Comparison of ENCODE assay signal across 20 cellular contexts in genomic region chr13:104295537-104295936, GRCh38.
"Had no signal": no experiment of that assay in that cellular context is flagged by ENCODE, and none has a peak within 500 bp of the region (broad histone marks: within the 10 kb centered on the region; RNA-seq: fewer than 3 reads in every experiment).

No MANE protein-coding gene starts in this region.

- H3K4me1 ChIP-seq: colonic mucosa, esophagus squamous epithelium, gastroesophageal sphincter, left ventricle myocardium inferior, lower lobe of right lung, right atrium auricular region, tibial artery, upper lobe of left lung, uterus had no signal

- H3K4me3 Mint-ChIP-seq: memory B cell; naive thymus-derived CD4-positive, alpha-beta T cell; nephron progenitor cell; stimulated activated naive CD8-positive, alpha-beta T cell treated with anti-CD3 and anti-CD28 coated beads, Interleukin-15, Interleukin-2, amounts not matched to agents 100 ng/mL and 50 ng/mL, for 24 hours had no signal

- H3K27me3 ChIP-seq: colonic mucosa, esophagus squamous epithelium, gastroesophageal sphincter, neutrophil, right atrium auricular region, tibial artery, upper lobe of left lung, uterus had no signal

- H3K4me3 ChIP-seq: colonic mucosa, esophagus squamous epithelium, gastroesophageal sphincter, left ventricle myocardium inferior, lower lobe of right lung, right atrium auricular region, smooth muscle cell, tibial artery, upper lobe of left lung, uterus had no signal

- H3K4me2 ChIP-seq: smooth muscle cell had no signal

- H3K36me3 ChIP-seq: colonic mucosa, esophagus squamous epithelium, gastroesophageal sphincter, left ventricle myocardium inferior, lower lobe of right lung, neutrophil, right atrium auricular region, tibial artery, upper lobe of left lung, uterus had no signal

- DNase-seq: colonic mucosa; dermis blood vessel endothelial cell; esophagus squamous epithelium; foreskin fibroblast; kidney; left cardiac atrium; left ventricle myocardium inferior; lower lobe of right lung; naive thymus-derived CD4-positive, alpha-beta T cell; nephron progenitor cell; stimulated activated CD4-positive, alpha-beta T cell treated with anti-CD3 and anti-CD28 coated beads, Interleukin-2, amount 100 ng/mL, for 48 hours; tibial artery; upper lobe of left lung; uterus had no signal

- H3K27ac Mint-ChIP-seq: memory B cell; naive thymus-derived CD4-positive, alpha-beta T cell; nephron progenitor cell; stimulated activated naive CD8-positive, alpha-beta T cell treated with anti-CD3 and anti-CD28 coated beads, Interleukin-15, Interleukin-2, amounts not matched to agents 100 ng/mL and 50 ng/mL, for 24 hours had no signal

- H3K27ac ChIP-seq: colonic mucosa, esophagus squamous epithelium, gastroesophageal sphincter, left ventricle myocardium inferior, lower lobe of right lung, neutrophil, right atrium auricular region, tibial artery, upper lobe of left lung, uterus had no signal

- H3K27me3 Mint-ChIP-seq: memory B cell; naive thymus-derived CD4-positive, alpha-beta T cell; stimulated activated naive CD8-positive, alpha-beta T cell treated with anti-CD3 and anti-CD28 coated beads, Interleukin-15, Interleukin-2, amounts not matched to agents 100 ng/mL and 50 ng/mL, for 24 hours had no signal

- H3K4me1 Mint-ChIP-seq: memory B cell; naive thymus-derived CD4-positive, alpha-beta T cell; nephron progenitor cell had no signal

- H3K9me3 ChIP-seq: colonic mucosa, esophagus squamous epithelium, gastroesophageal sphincter, left ventricle myocardium inferior, lower lobe of right lung, neutrophil, right atrium auricular region, tibial artery, upper lobe of left lung, uterus had no signal

- H3K36me3 Mint-ChIP-seq: memory B cell; naive thymus-derived CD4-positive, alpha-beta T cell had no signal

- H3K9me3 Mint-ChIP-seq: nephron progenitor cell had no signal
